Comparison of ENCODE assay signal across 12 cellular contexts in the genomic region with DNA sequence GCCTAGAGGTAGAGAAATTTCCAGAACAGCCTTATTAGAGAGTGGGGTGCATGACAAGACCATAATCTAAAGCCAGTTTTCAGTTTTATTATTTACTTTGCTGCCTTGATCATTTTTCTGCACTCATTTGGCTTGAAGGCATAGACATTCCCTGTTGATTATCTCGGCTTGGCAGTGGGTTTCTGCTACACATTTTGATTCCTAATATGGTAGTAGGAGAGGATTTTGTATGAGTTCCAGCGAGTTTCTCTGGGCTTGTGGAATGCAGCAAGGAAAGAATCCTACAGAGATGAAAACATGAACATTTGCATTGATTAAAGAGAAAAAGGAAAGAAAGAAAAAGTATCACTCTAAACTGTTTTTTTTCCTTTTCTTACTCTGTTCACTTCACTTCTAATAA.
DNase-seq lines count a peak whose midpoint lies in the region; ATAC-seq, FAIRE-seq and TF ChIP-seq lines count a peak whose summit lies in the region.
"Had no signal": no experiment of that assay in that cellular context is flagged by ENCODE, and none has a peak within 500 bp of the region (broad histone marks: within the 10 kb centered on the region; RNA-seq: fewer than 3 reads in every experiment).

No MANE protein-coding gene starts in this region.

- H3K4me3 Mint-ChIP-seq in type B pancreatic cell, result peak overlapping the region; percentile 24
- no peak overlapping the region for H3K4me3 Mint-ChIP-seq in activated T-helper 2 cell treated with anti-CD3 and anti-CD28 coated beads, Interferon-gamma antibody, Interleukin-2, Interleukin-4, amounts not matched to agents 10 μg/mL and 5 μg/mL and 100 μg/mL, durations not matched to agents 14 hours and 24 hours and 36 hours (ENCODE audit: low read depth)
- H3K4me3 Mint-ChIP-seq: central memory CD8-positive, alpha-beta T cell; IgD-negative memory B cell had no signal

- dilution Hi-C loops in mammary epithelial cell (cut with HindIII; ENCODE audit: low sequenced_read_pairs), result no loop called here
- dilution Hi-C loops in keratinocyte (cut with MboI; ENCODE audit: extremely low pct_ligation_motif_present, low sequenced_read_pairs), result no loop called here

- H3K4me2 ChIP-seq in mammary epithelial cell (ENCODE audit: insufficient read depth, low read depth, low read length) (peak overlapping the region; percentile 48), keratinocyte (ENCODE audit: control insufficient read depth, extremely low read depth, insufficient read depth, low read depth, low read length) (peak overlapping the region; percentile 63), OCI-LY7 (ENCODE audit: low read length) (no peak overlapping the region)

- H4K20me1 ChIP-seq in mammary epithelial cell (ENCODE audit: insufficient read depth, low read length) (no peaks in the 10 kb centered on the region), keratinocyte (ENCODE audit: control insufficient read depth, extremely low read depth, insufficient read depth, low read length) (no peaks in the 10 kb centered on the region), OCI-LY7 (ENCODE audit: insufficient read depth, low read length) (no peaks in the 10 kb centered on the region)

- H3K36me3 ChIP-seq in mammary epithelial cell (ENCODE audit: insufficient read depth, low read length) (no peaks in the 10 kb centered on the region), keratinocyte (ENCODE audit: control insufficient read depth in 2 of 2, extremely low read depth in 1 of 2, insufficient read depth in 2 of 2, low read length in 2 of 2) (no peaks in the 10 kb centered on the region), OCI-LY7 (ENCODE audit: insufficient read depth, low read length) (no peaks in the 10 kb centered on the region)

- DNase-seq in HT1080 (ENCODE audit: low read depth) (peak; percentile 24), mammary epithelial cell (peak; percentile 60), keratinocyte (ENCODE audit: low read depth, low spot score) (no peak), type B pancreatic cell (ENCODE audit: extremely low spot score, unreplicated experiment) (no peak), OCI-LY7 (ENCODE audit: low spot score) (no peak), OCI-M2 (lab: John Stamatoyannopoulos, UW; ENCODE audit: unreplicated experiment) (no peak)
- DNase-seq in activated T-helper 2 cell treated with anti-CD3 and anti-CD28 coated beads, Interferon-gamma antibody, Interleukin-2, Interleukin-4, amounts not matched to agents 10 μg/mL and 5 μg/mL and 100 μg/mL, durations not matched to agents 14 hours and 24 hours and 36 hours (ENCODE audit: low spot score), result no peak
- DNase-seq: activated CD8-positive, alpha-beta memory T cell treated with anti-CD3 and anti-CD28 coated beads for 24 hours; DMS79 had no signal

- H2AFZ ChIP-seq in mammary epithelial cell (ENCODE audit: low read depth, low read length) (peak overlapping the region; percentile 58), keratinocyte (ENCODE audit: control insufficient read depth, low read length) (peak overlapping the region; percentile 64), OCI-LY7 (ENCODE audit: low read length) (no peak overlapping the region)

- H3K27me3 Mint-ChIP-seq in type B pancreatic cell, result no peaks in the 10 kb centered on the region
- H3K27me3 Mint-ChIP-seq in activated T-helper 2 cell treated with anti-CD3 and anti-CD28 coated beads, Interferon-gamma antibody, Interleukin-2, Interleukin-4, amounts not matched to agents 10 μg/mL and 5 μg/mL and 100 μg/mL, durations not matched to agents 14 hours and 24 hours and 36 hours (ENCODE audit: low read depth), result no peaks in the 10 kb centered on the region
- H3K27me3 Mint-ChIP-seq: central memory CD8-positive, alpha-beta T cell; IgD-negative memory B cell had no signal

- TF ChIP-seq POLR2A in GM18505 (IDR thresholded peaks at IDR 0.05; ENCODE audit: borderline replicate concordance, extremely low read depth, insufficient read depth, insufficient read length), result no peak

- H3K9me3 ChIP-seq in mammary epithelial cell (replicated peaks; ENCODE audit: insufficient read depth, low read length) (no peaks in the 10 kb centered on the region), keratinocyte (ENCODE audit: control insufficient read depth, low read depth, low read length) (no peaks in the 10 kb centered on the region), OCI-LY7 (ENCODE audit: low read length) (no peaks in the 10 kb centered on the region)

- intact Hi-C loops in mammary epithelial cell (cut with micrococcal nuclease) (loop anchor here (2.0 kb wide), 2 partner anchors 281 to 525 kb away; a partner anchor contains a TSS), OCI-LY7 (cut with micrococcal nuclease; ENCODE audit: unreplicated experiment) (loop anchor here (2.0 to 5.0 kb wide), 3 partner anchors 57 to 858 kb away; no protein-coding TSS in a partner anchor)
- intact Hi-C loops in activated T-helper 2 cell treated with anti-CD3 and anti-CD28 coated beads, Interferon-gamma antibody, Interleukin-2, Interleukin-4, amounts not matched to agents 10 μg/mL and 5 μg/mL and 100 μg/mL, durations not matched to agents 14 hours and 24 hours and 36 hours (cut with micrococcal nuclease), result no loop called here

- FAIRE-seq in keratinocyte (lab: Jason Lieb, UNC), result no peak

- H3K9ac ChIP-seq in mammary epithelial cell (ENCODE audit: insufficient read depth, low read length), result no peak overlapping the region
- H3K9ac ChIP-seq in keratinocyte (ENCODE audit: control insufficient read depth, extremely low read depth, insufficient read depth, low read length), result no peak overlapping the region

- peak overlapping the region; percentile 96 for H3K27ac Mint-ChIP-seq in type B pancreatic cell
- no peak overlapping the region for H3K27ac Mint-ChIP-seq in activated T-helper 2 cell treated with anti-CD3 and anti-CD28 coated beads, Interferon-gamma antibody, Interleukin-2, Interleukin-4, amounts not matched to agents 10 μg/mL and 5 μg/mL and 100 μg/mL, durations not matched to agents 14 hours and 24 hours and 36 hours
- H3K27ac Mint-ChIP-seq: IgD-negative memory B cell had no signal

- no peak for ATAC-seq in GM18505 (IDR thresholded peaks at IDR 0.05; ENCODE audit: unreplicated experiment)

- H3K79me2 ChIP-seq in mammary epithelial cell (ENCODE audit: insufficient read depth, low read length) (no peaks in the 10 kb centered on the region), keratinocyte (ENCODE audit: control insufficient read depth, insufficient read depth, low read length) (no peaks in the 10 kb centered on the region), OCI-LY7 (ENCODE audit: insufficient read depth, low read depth, low read length) (no peaks in the 10 kb centered on the region)

- in situ Hi-C loops in mammary epithelial cell (cut with MboI; ENCODE audit: low sequenced_read_pairs in 2 of 2), result loop anchor here in 1 of 2 donors (10.0 to 25.0 kb wide), 3 partner anchors 128 to 865 kb away; no protein-coding TSS in a partner anchor

- WGBS in mammary epithelial cell (ENCODE audit: low coverage, missing lambda C conversion rate), result 0% methylated on average over 2 of the region's 2 CpGs

- H3K9me2 ChIP-seq in OCI-LY7 (ENCODE audit: insufficient read depth, low read length), result no peaks in the 10 kb centered on the region

- POLR2A ChIA-PET in OCI-LY7 (lab: Charles Lee), result no interaction called here

- CTCF ChIA-PET in mammary epithelial cell (lab: Charles Lee; ENCODE audit: low non-redundant PET) (no interaction called here), OCI-LY7 (lab: Charles Lee; ENCODE audit: unreplicated experiment) (no interaction called here)

- TF ChIP-seq CTCF in mammary epithelial cell (conservative IDR thresholded peaks at IDR 0.05 in 1 of 2, IDR thresholded peaks at IDR 0.05 in 1 of 2; ENCODE audit: extremely low read depth in 1 of 2, insufficient read depth in 1 of 2, low read depth in 1 of 2, low read length in 2 of 2) (no peak), keratinocyte (optimal IDR thresholded peaks at IDR 0.05 in 1 of 3, IDR thresholded peaks at IDR 0.05 in 1 of 3, conservative IDR thresholded peaks at IDR 0.05 in 1 of 3; ENCODE audit: extremely low read depth in 1 of 3, insufficient read depth in 2 of 3, low read length in 3 of 3) (no peak), type B pancreatic cell (conservative IDR thresholded peaks at IDR 0.05) (no peak), OCI-LY7 (conservative IDR thresholded peaks at IDR 0.05; ENCODE audit: low read length) (no peak)

- H3K27ac ChIP-seq in mammary epithelial cell (ENCODE audit: insufficient read depth, low read depth, low read length) (peak overlapping the region; percentile 22), keratinocyte (ENCODE audit: control insufficient read depth, insufficient read depth, low read length) (no peak overlapping the region), OCI-LY7 (ENCODE audit: low read depth, low read length, poor library complexity, severe bottlenecking) (no peak overlapping the region)

- H3K27me3 ChIP-seq in mammary epithelial cell (ENCODE audit: insufficient read depth, low read length) (no peaks in the 10 kb centered on the region), keratinocyte (ENCODE audit: control insufficient read depth, extremely low read depth, insufficient read depth, low read length) (no peaks in the 10 kb centered on the region)

- BruUV-seq in mammary epithelial cell (replicated peaks; lab: Mats Ljungman, UMichigan) (no TSS peak), OCI-LY7 (replicated peaks; lab: Mats Ljungman, UMichigan) (no TSS peak)

- H3K4me1 Mint-ChIP-seq in type B pancreatic cell (ENCODE audit: unreplicated experiment), result peaks cover 33% of the 10 kb centered on the region
- H3K4me1 Mint-ChIP-seq in activated T-helper 2 cell treated with anti-CD3 and anti-CD28 coated beads, Interferon-gamma antibody, Interleukin-2, Interleukin-4, amounts not matched to agents 10 μg/mL and 5 μg/mL and 100 μg/mL, durations not matched to agents 14 hours and 24 hours and 36 hours (ENCODE audit: low read depth), result no peaks in the 10 kb centered on the region
- H3K4me1 Mint-ChIP-seq: central memory CD8-positive, alpha-beta T cell had no signal

- no peaks in the 10 kb centered on the region for H3K36me3 Mint-ChIP-seq in type B pancreatic cell
- H3K36me3 Mint-ChIP-seq in activated T-helper 2 cell treated with anti-CD3 and anti-CD28 coated beads, Interferon-gamma antibody, Interleukin-2, Interleukin-4, amounts not matched to agents 10 μg/mL and 5 μg/mL and 100 μg/mL, durations not matched to agents 14 hours and 24 hours and 36 hours (ENCODE audit: low read depth), result no peaks in the 10 kb centered on the region
- H3K36me3 Mint-ChIP-seq: IgD-negative memory B cell had no signal

- H3K9me1 ChIP-seq in keratinocyte (ENCODE audit: control insufficient read depth, extremely low read depth, insufficient read depth, low read length), result no peaks in the 10 kb centered on the region

- H3K4me1 ChIP-seq in mammary epithelial cell (ENCODE audit: insufficient read depth, low read length), result peaks cover 47% of the 10 kb centered on the region
- H3K4me1 ChIP-seq in keratinocyte (ENCODE audit: control insufficient read depth, extremely low read depth, insufficient read depth, low read length), result peaks cover 40% of the 10 kb centered on the region
- H3K4me1 ChIP-seq in OCI-LY7 (ENCODE audit: insufficient read depth, low read length, poor library complexity, severe bottlenecking), result no peaks in the 10 kb centered on the region

- peaks cover 5% of the 10 kb centered on the region for H3K9me3 Mint-ChIP-seq in type B pancreatic cell
- no peaks in the 10 kb centered on the region for H3K9me3 Mint-ChIP-seq in activated T-helper 2 cell treated with anti-CD3 and anti-CD28 coated beads, Interferon-gamma antibody, Interleukin-2, Interleukin-4, amounts not matched to agents 10 μg/mL and 5 μg/mL and 100 μg/mL, durations not matched to agents 14 hours and 24 hours and 36 hours
- H3K9me3 Mint-ChIP-seq: central memory CD8-positive, alpha-beta T cell; IgD-negative memory B cell had no signal

- peak overlapping the region in 1 of 3 experiments; percentile 4 for H3K4me3 ChIP-seq in mammary epithelial cell (replicated peaks in 1 of 3; ENCODE audit: insufficient read depth in 1 of 3, low read depth in 2 of 3, low read length in 3 of 3)
- no peak overlapping the region for H3K4me3 ChIP-seq in keratinocyte (ENCODE audit: control insufficient read depth in 2 of 3, extremely low read depth in 1 of 3, insufficient read depth in 2 of 3, low read depth in 1 of 3, low read length in 3 of 3)
- H3K4me3 ChIP-seq in OCI-LY7 (ENCODE audit: low read depth, low read length, poor library complexity, severe bottlenecking), result no peak overlapping the region

Comparison
In these comparisons a context has a peak if more than half of its experiments do, and no peak if none do; other contexts are left out.
1. DNase-seq: peak in HT1080 (single experiment) and mammary epithelial cell (single experiment); none in keratinocyte (single experiment), type B pancreatic cell (single experiment), activated T-helper 2 cell treated with anti-CD3 and anti-CD28 coated beads, Interferon-gamma antibody, Interleukin-2, Interleukin-4, amounts not matched to agents 10 μg/mL and 5 μg/mL and 100 μg/mL, durations not matched to agents 14 hours and 24 hours and 36 hours (single experiment), OCI-LY7 (single experiment) and OCI-M2 (single experiment).